Comparison of ENCODE assay signal across 8 cellular contexts in genomic region chr16:2980227-2981176, GRCh38. TPM values are rescaled to one million over a fixed set of nuclear protein-coding genes. Genes with fewer than 3 reads are reported as not detected.
DNase-seq lines count a peak whose midpoint lies in the region; ATAC-seq lines count a peak whose summit lies in the region.

TSS of gene PKMYT1 (minus strand) at chr16:2980446. CDS start at chr16:2979657, 789 bp downstream.

- H3K18ac ChIP-seq in mesendoderm (ENCODE audit: low read length) = peak within 1 kb of the TSS; percentile 97

- H2BK120ac ChIP-seq in mesendoderm (ENCODE audit: low read depth, low read length) = peak within 1 kb of the TSS; percentile 37

- H3K9ac ChIP-seq in endocrine pancreas (ENCODE audit: control insufficient read depth, insufficient read depth, low read length) (peak within 1 kb of the TSS; percentile 78), mesendoderm (ENCODE audit: low read length) (peak within 1 kb of the TSS; percentile 97)

- peak within 1 kb of the TSS; percentile 93 for H3K4me3 Mint-ChIP-seq in activated CD8-positive, alpha-beta memory T cell treated with anti-CD3 and anti-CD28 coated beads, Interleukin-2, amount 10 ng/mL, durations not matched to agents 7 days and 5 days

- no peaks in the 10 kb centered on the region for H3K9me3 ChIP-seq in endocrine pancreas (ENCODE audit: control insufficient read depth, low read length)

- H4K5ac ChIP-seq in mesendoderm (ENCODE audit: low read length) = no peak within 1 kb of the TSS

- peak; percentile 70 for DNase-seq in CMK (ENCODE audit: low read depth)
- peak; percentile 99 for DNase-seq in HPDE6-E6E7 (ENCODE audit: extremely low spot score)
- peak; percentile 82 for DNase-seq in NOMO-1 treated with dmso at 0.1 percent for 144 hours (lab: John Stamatoyannopoulos, UW; ENCODE audit: unreplicated experiment)
- peak; percentile 96 for DNase-seq in activated CD8-positive, alpha-beta memory T cell treated with anti-CD3 and anti-CD28 coated beads, Interleukin-2, amount 10 ng/mL, durations not matched to agents 7 days and 5 days
- peak; percentile 87 for DNase-seq in mesendoderm
- peak; percentile 92 for DNase-seq in stimulated activated CD8-positive, alpha-beta memory T cell treated with anti-CD3 and anti-CD28 coated beads, Interleukin-12 subunit alpha, Interleukin-12 subunit beta, amount 100 ng/mL, for 4 hours (ENCODE audit: low read depth)

- peaks cover 4% of the 10 kb centered on the region for H3K27me3 Mint-ChIP-seq in activated CD8-positive, alpha-beta memory T cell treated with anti-CD3 and anti-CD28 coated beads, Interleukin-2, amount 10 ng/mL, durations not matched to agents 7 days and 5 days

- peak within 1 kb of the TSS; percentile 97 for H4K8ac ChIP-seq in mesendoderm (ENCODE audit: low read depth, low read length)

- peak within 1 kb of the TSS; percentile 99 for H3K56ac ChIP-seq in mesendoderm (ENCODE audit: low read length)

- H3K27ac ChIP-seq in mesendoderm (ENCODE audit: low read depth, low read length) = peak within 1 kb of the TSS; percentile 82

- H3K4ac ChIP-seq in mesendoderm (ENCODE audit: low read depth, low read length) = peak within 1 kb of the TSS; percentile 97

- ATAC-seq in GM19467 (IDR thresholded peaks at IDR 0.05; ENCODE audit: unreplicated experiment) = peak; percentile 75
- ATAC-seq in activated CD8-positive, alpha-beta memory T cell treated with anti-CD3 and anti-CD28 coated beads, Interleukin-2, amount 10 ng/mL, durations not matched to agents 7 days and 5 days = peak; percentile 90

- peaks cover 15% of the 10 kb centered on the region for H3K36me3 Mint-ChIP-seq in activated CD8-positive, alpha-beta memory T cell treated with anti-CD3 and anti-CD28 coated beads, Interleukin-2, amount 10 ng/mL, durations not matched to agents 7 days and 5 days

- CTCF ChIA-PET in activated CD8-positive, alpha-beta memory T cell treated with anti-CD3 and anti-CD28 coated beads, Interleukin-2, amount 10 ng/mL, durations not matched to agents 7 days and 5 days (lab: Charles Lee) = interaction anchor here (0.6 to 3.3 kb wide), 15 partner anchors 11 to 150 kb away, joined by 3 to 28 read pairs (median 4); partner anchors contain the start of genes KREMEN2, PAQR4 and TNFRSF12A

- H3K79me2 ChIP-seq in mesendoderm (ENCODE audit: control insufficient read depth, insufficient read depth, low read length) = peaks cover 11% of the 10 kb centered on the region

- WGBS in mesendoderm (ENCODE audit: extremely low coverage, insufficient coverage, low lambda C conversion rate) = no CpG with 5 or more reads among the region's 91 CpGs

- peak within 1 kb of the TSS; percentile 97 for H3K23ac ChIP-seq in mesendoderm (ENCODE audit: low read length)

- peak within 1 kb of the TSS; percentile 97 for H3K4me2 ChIP-seq in mesendoderm (ENCODE audit: low read length)

- no peak within 1 kb of the TSS for H3K4me3 ChIP-seq in endocrine pancreas (ENCODE audit: control insufficient read depth, insufficient read depth, low read length)
- H3K4me3 ChIP-seq in mesendoderm (ENCODE audit: low read length) = peak within 1 kb of the TSS; percentile 86

- peaks cover 11% of the 10 kb centered on the region for H3K79me1 ChIP-seq in mesendoderm (ENCODE audit: low read length)

- H2BK15ac ChIP-seq in mesendoderm (replicated peaks; ENCODE audit: low read depth) = no peak within 1 kb of the TSS

- H3K4me1 ChIP-seq in endocrine pancreas (ENCODE audit: control insufficient read depth, insufficient read depth, low read length) (no peaks in the 10 kb centered on the region), mesendoderm (ENCODE audit: control insufficient read depth, low read depth, low read length) (peaks cover 2% of the 10 kb centered on the region)

- peak within 1 kb of the TSS; percentile 99 for H2BK5ac ChIP-seq in mesendoderm (ENCODE audit: low read length)

- H3K27ac Mint-ChIP-seq in activated CD8-positive, alpha-beta memory T cell treated with anti-CD3 and anti-CD28 coated beads, Interleukin-2, amount 10 ng/mL, durations not matched to agents 7 days and 5 days = peak within 1 kb of the TSS; percentile 86

- H3K9me3 Mint-ChIP-seq in activated CD8-positive, alpha-beta memory T cell treated with anti-CD3 and anti-CD28 coated beads, Interleukin-2, amount 10 ng/mL, durations not matched to agents 7 days and 5 days (ENCODE audit: low read depth) = no peaks in the 10 kb centered on the region

- H3K27me3 ChIP-seq in endocrine pancreas (ENCODE audit: control insufficient read depth, insufficient read depth, low read length) = no peaks in the 10 kb centered on the region
- no peaks in the 10 kb centered on the region for H3K27me3 ChIP-seq in mesendoderm (ENCODE audit: insufficient read depth, low read length, poor library complexity)

- no peaks in the 10 kb centered on the region for H3K36me3 ChIP-seq in endocrine pancreas (ENCODE audit: control insufficient read depth, insufficient read depth, low read length)
- H3K36me3 ChIP-seq in mesendoderm (ENCODE audit: control insufficient read depth, insufficient read depth, low read length) = peaks cover 6% of the 10 kb centered on the region

- peak within 1 kb of the TSS; percentile 36 for H2AK5ac ChIP-seq in mesendoderm (ENCODE audit: low read length)

- H3K4me1 Mint-ChIP-seq in activated CD8-positive, alpha-beta memory T cell treated with anti-CD3 and anti-CD28 coated beads, Interleukin-2, amount 10 ng/mL, durations not matched to agents 7 days and 5 days = peaks cover 33% of the 10 kb centered on the region

RNA-seq across cellular contexts. Expression of gene PKMYT1, which starts in this region (rescaled TPM):
- total RNA-seq in activated CD8-positive, alpha-beta memory T cell treated with anti-CD3 and anti-CD28 coated beads, Interleukin-2, amount 10 ng/mL, durations not matched to agents 7 days and 5 days = 100 to 1,000 TPM; 146 to 199 TPM
- 104 TPM for polyA plus RNA-seq in mesendoderm (2013, experiment 1 of 2)
- polyA plus RNA-seq in mesendoderm (2013, experiment 2 of 2) = 100 TPM
